8 cellular contexts compared by ENCODE assay signal in the genomic region with DNA sequence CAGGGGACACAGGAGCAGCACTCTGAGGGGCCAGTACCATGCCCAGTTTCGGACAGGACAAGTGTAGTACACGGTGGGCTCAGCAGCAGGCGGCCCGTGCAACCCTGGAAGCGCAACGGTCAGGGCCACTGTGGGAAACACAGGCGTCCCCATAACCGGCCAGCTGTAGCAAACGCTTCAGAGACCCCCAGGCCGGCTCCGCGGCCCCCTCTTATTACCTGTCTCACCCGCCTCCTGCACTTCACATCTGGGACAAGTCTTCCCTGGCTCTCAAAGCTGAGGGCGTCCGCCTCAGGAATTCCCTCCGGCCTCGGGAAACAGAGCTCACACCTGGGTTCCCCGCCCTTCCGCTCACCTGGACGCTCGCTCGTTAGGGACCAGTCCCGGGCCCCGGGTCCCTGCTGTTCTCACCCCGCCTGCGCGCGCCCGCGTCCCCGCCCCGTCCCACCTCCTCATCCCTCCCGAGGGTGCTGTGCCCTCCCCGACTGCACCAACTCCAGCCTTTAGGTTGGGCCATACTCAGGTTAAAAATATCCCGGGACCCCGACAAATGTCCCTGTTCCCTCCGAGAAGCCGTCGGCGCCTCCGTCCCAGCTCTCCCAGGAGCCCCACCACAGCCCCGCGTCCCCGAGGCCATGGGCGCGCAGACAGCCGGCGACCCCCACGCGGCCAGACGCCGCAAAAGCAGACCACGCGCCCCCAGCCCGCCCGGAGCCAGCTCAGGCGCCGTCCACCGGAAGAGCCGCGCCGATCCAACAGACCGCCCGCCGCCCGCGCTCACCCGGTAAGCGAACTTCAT.
DNase-seq lines count a peak whose midpoint lies in the region; ATAC-seq and TF ChIP-seq lines count a peak whose summit lies in the region.
"Not testable (repeated sequence)": the region's sequence is repeated elsewhere in the genome, so short reads cannot be mapped to it uniquely, and the experiment has no call there.

No MANE protein-coding gene starts in this region.

- not testable (repeated sequence) for H3K4me1 Mint-ChIP-seq in stimulated activated effector memory CD8-positive, alpha-beta T cell treated with anti-CD3 and anti-CD28 coated beads, Interleukin-12 subunit alpha, Interleukin-12 subunit beta, amount 100 ng/mL, for 72 hours

- H4K20me1 ChIP-seq in BLaER1 treated with 17β-estradiol and CSF1 and Interleukin-3, amounts not matched to agents 10 nM and 100 nM; OCI-LY7 (ENCODE audit: insufficient read depth, low read length); neural cell (ENCODE audit: insufficient read depth): not testable (repeated sequence)

- H3K36me3 Mint-ChIP-seq in stimulated activated effector memory CD8-positive, alpha-beta T cell treated with anti-CD3 and anti-CD28 coated beads, Interleukin-12 subunit alpha, Interleukin-12 subunit beta, amount 100 ng/mL, for 72 hours: not testable (repeated sequence)

- peak overlapping the region in 9 of 11 experiments; percentile 45 to 62 (median 50); a peak in 8 of 22 replicates for H3K4me2 ChIP-seq in BLaER1 treated with 17β-estradiol and CSF1 and Interleukin-3, amounts not matched to agents 10 nM and 100 nM
- 0 out of 2 replicates have a peak overlapping the region, but pooled peaks have one; percentile 34 for H3K4me2 ChIP-seq in OCI-LY7 (ENCODE audit: low read length)
- not testable (repeated sequence) for H3K4me2 ChIP-seq in neural cell (ENCODE audit: low read length)

- DNase-seq in OCI-LY7 (ENCODE audit: low spot score); stimulated activated effector memory CD8-positive, alpha-beta T cell treated with anti-CD3 and anti-CD28 coated beads, Interleukin-12 subunit alpha, Interleukin-12 subunit beta, amount 100 ng/mL, for 72 hours (ENCODE audit: low spot score in 2 of 2): not testable (repeated sequence)
- peak; percentile 63 for DNase-seq in activated effector memory CD4-positive, alpha-beta T cell treated with anti-CD3 and anti-CD28 coated beads, Interleukin-2, amount 50 U/mL, for 16 hours
- peak; percentile 20 to 40 (median 31) for DNase-seq in right cardiac atrium

- not testable (repeated sequence) for TF ChIP-seq RAD21 in neural cell (conservative IDR thresholded peaks at IDR 0.05)

- intact Hi-C loops in OCI-LY7 (cut with micrococcal nuclease; ENCODE audit: unreplicated experiment); right cardiac atrium (cut with DNase I): not testable (repeated sequence)

- not testable (repeated sequence) for H3K27me3 ChIP-seq in BLaER1 treated with 17β-estradiol and CSF1 and Interleukin-3, amounts not matched to agents 10 nM and 100 nM; ectodermal cell (ENCODE audit: control insufficient read depth, insufficient read depth, low read length, poor library complexity, severe bottlenecking); right cardiac atrium (ENCODE audit: control insufficient read depth, insufficient read depth); neural cell (ENCODE audit: insufficient read depth, low read depth, low read length)

- not testable (repeated sequence) for H3K9me3 Mint-ChIP-seq in stimulated activated effector memory CD8-positive, alpha-beta T cell treated with anti-CD3 and anti-CD28 coated beads, Interleukin-12 subunit alpha, Interleukin-12 subunit beta, amount 100 ng/mL, for 72 hours

- not testable (repeated sequence) for H3F3A ChIP-seq in neural cell (ENCODE audit: insufficient read depth, low read length, poor library complexity, severe bottlenecking)

- H3K36me3 ChIP-seq in BLaER1 treated with 17β-estradiol and CSF1 and Interleukin-3, amounts not matched to agents 10 nM and 100 nM; OCI-LY7 (ENCODE audit: insufficient read depth, low read length); ectodermal cell (ENCODE audit: control insufficient read depth, insufficient read depth, low read length); neural cell (ENCODE audit: insufficient read depth, low read length): not testable (repeated sequence)

- TF ChIP-seq CTCF in OCI-LY7 (conservative IDR thresholded peaks at IDR 0.05; ENCODE audit: low read length); neural cell (IDR thresholded peaks at IDR 0.05; ENCODE audit: poor library complexity, severe bottlenecking): not testable (repeated sequence)

- H3K27ac Mint-ChIP-seq in stimulated activated effector memory CD8-positive, alpha-beta T cell treated with anti-CD3 and anti-CD28 coated beads, Interleukin-12 subunit alpha, Interleukin-12 subunit beta, amount 100 ng/mL, for 72 hours: not testable (repeated sequence)

- peak overlapping the region in 10 of 11 experiments; percentile 41 to 75 (median 59); a peak in 10 of 22 replicates for H3K9ac ChIP-seq in BLaER1 treated with 17β-estradiol and CSF1 and Interleukin-3, amounts not matched to agents 10 nM and 100 nM
- not testable (repeated sequence) for H3K9ac ChIP-seq in neural cell (ENCODE audit: low read length)

- not testable (repeated sequence) for TF ChIP-seq EP300 in neural cell (conservative IDR thresholded peaks at IDR 0.05; ENCODE audit: poor library complexity, severe bottlenecking)

- WGBS in ectodermal cell, 2 experiments: 0% methylated on average over 9 to 13 of the region's 69 CpGs
- 1% methylated on average over 26 of the region's 69 CpGs for WGBS in right cardiac atrium

- peak; percentile 13 for ATAC-seq in HG02642 (IDR thresholded peaks at IDR 0.05; ENCODE audit: poor library complexity, unreplicated experiment)
- ATAC-seq in right cardiac atrium: peak; percentile 9 to 40
- peak; percentile 48 for ATAC-seq in stimulated activated effector memory CD8-positive, alpha-beta T cell treated with anti-CD3 and anti-CD28 coated beads, Interleukin-12 subunit alpha, Interleukin-12 subunit beta, amount 100 ng/mL, for 72 hours

- H3K4me1 ChIP-seq in BLaER1 treated with 17β-estradiol and CSF1 and Interleukin-3, amounts not matched to agents 10 nM and 100 nM; OCI-LY7 (ENCODE audit: insufficient read depth, low read length, poor library complexity, severe bottlenecking); ectodermal cell (ENCODE audit: control insufficient read depth, insufficient read depth, low read length); right cardiac atrium (ENCODE audit: control insufficient read depth, insufficient read depth, low read length): not testable (repeated sequence)

- not testable (repeated sequence) for BruUV-seq in OCI-LY7 (replicated peaks; lab: Mats Ljungman, UMichigan)

- CTCF ChIA-PET in OCI-LY7 (lab: Charles Lee; ENCODE audit: unreplicated experiment): not testable (repeated sequence)

- H3K4me3 Mint-ChIP-seq in stimulated activated effector memory CD8-positive, alpha-beta T cell treated with anti-CD3 and anti-CD28 coated beads, Interleukin-12 subunit alpha, Interleukin-12 subunit beta, amount 100 ng/mL, for 72 hours: not testable (repeated sequence)

- POLR2A ChIA-PET in OCI-LY7 (lab: Charles Lee): not testable (repeated sequence)

- not testable (repeated sequence) for H3K9me2 ChIP-seq in OCI-LY7 (ENCODE audit: insufficient read depth, low read length); neural cell (ENCODE audit: insufficient read depth, low read length)

- not testable (repeated sequence) for H3K9me3 ChIP-seq in BLaER1 treated with 17β-estradiol and CSF1 and Interleukin-3, amounts not matched to agents 10 nM and 100 nM (replicated peaks in 1 of 11); OCI-LY7 (ENCODE audit: low read length); ectodermal cell (ENCODE audit: control insufficient read depth, low read length); right cardiac atrium (ENCODE audit: control insufficient read depth, low read length); neural cell (ENCODE audit: low read length)

- H3K79me2 ChIP-seq in OCI-LY7 (ENCODE audit: insufficient read depth, low read depth, low read length); neural cell (replicated peaks; ENCODE audit: insufficient read depth, low read length): not testable (repeated sequence)

- H3K27ac ChIP-seq in BLaER1 treated with 17β-estradiol and CSF1 and Interleukin-3, amounts not matched to agents 10 nM and 100 nM: peak overlapping the region in 2 of 11 experiments; percentile 50 to 54; a peak in 3 of 22 replicates
- H3K27ac ChIP-seq in OCI-LY7 (ENCODE audit: low read depth, low read length, poor library complexity, severe bottlenecking); ectodermal cell (ENCODE audit: insufficient read depth, low read depth, low read length, poor library complexity, severe bottlenecking); right cardiac atrium (ENCODE audit: low read length); neural cell (ENCODE audit: low read length): not testable (repeated sequence)

- not testable (repeated sequence) for H2AFZ ChIP-seq in OCI-LY7 (ENCODE audit: low read length); neural cell (ENCODE audit: low read depth, low read length)

- H3K4me3 ChIP-seq in BLaER1 treated with 17β-estradiol and CSF1 and Interleukin-3, amounts not matched to agents 10 nM and 100 nM: peak overlapping the region; percentile 44 to 68 (median 56)
- H3K4me3 ChIP-seq in OCI-LY7 (ENCODE audit: low read depth, low read length, poor library complexity, severe bottlenecking): peak overlapping the region; percentile 62
- H3K4me3 ChIP-seq in ectodermal cell (ENCODE audit: insufficient read depth, low read depth, low read length): peak overlapping the region; percentile 22
- H3K4me3 ChIP-seq in right cardiac atrium (ENCODE audit: low read length): peak overlapping the region; percentile 38
- H3K4me3 ChIP-seq in neural cell (ENCODE audit: low read length): peak overlapping the region; percentile 53
